Comparison of ENCODE assay signal across 22 cellular contexts in genomic region chr22:31948002-31948401, GRCh38. TPM values are rescaled to one million over a fixed set of nuclear protein-coding genes. Genes with fewer than 3 reads are reported as not detected.
DNase-seq lines count a peak whose midpoint lies in the region; ATAC-seq, FAIRE-seq and TF ChIP-seq lines count a peak whose summit lies in the region.
"Had no signal": no experiment of that assay in that cellular context is flagged by ENCODE, and none has a peak within 500 bp of the region (broad histone marks: within the 10 kb centered on the region; RNA-seq: fewer than 3 reads in every experiment).

No MANE protein-coding gene starts in this region.

- H3K4me3 Mint-ChIP-seq in brain = peak overlapping the region in 2 of 5 experiments; percentile 36 to 50
- no peak overlapping the region for H3K4me3 Mint-ChIP-seq in T-helper 2 cell treated with Interferon-gamma antibody and Interleukin-4, amounts not matched to agents 5 μg/mL and 100 μg/mL, for 36 hours

- peak overlapping the region in 3 of 5 experiments; percentile 56 to 85 (median 76) for H3K27ac Mint-ChIP-seq in brain
- no peak overlapping the region for H3K27ac Mint-ChIP-seq in T-helper 2 cell treated with Interferon-gamma antibody and Interleukin-4, amounts not matched to agents 5 μg/mL and 100 μg/mL, for 36 hours

- H3K4me3 ChIP-seq in kidney (ENCODE audit: low read length in 2 of 2) (no peak overlapping the region), spleen (no peak overlapping the region)
- H3K4me3 ChIP-seq: BLaER1 treated with 17β-estradiol and CSF1 and Interleukin-3, amounts not matched to agents 10 nM and 100 nM; HAP-1; skin epidermis; upper lobe of left lung had no signal

- peaks cover 69% of the 10 kb centered on the region for H3K4me1 Mint-ChIP-seq in brain
- H3K4me1 Mint-ChIP-seq in T-helper 2 cell treated with Interferon-gamma antibody and Interleukin-4, amounts not matched to agents 5 μg/mL and 100 μg/mL, for 36 hours (ENCODE audit: low read depth) = peaks cover 30% of the 10 kb centered on the region

- no peaks in the 10 kb centered on the region for H3K9me3 Mint-ChIP-seq in brain
- no peaks in the 10 kb centered on the region for H3K9me3 Mint-ChIP-seq in T-helper 2 cell treated with Interferon-gamma antibody and Interleukin-4, amounts not matched to agents 5 μg/mL and 100 μg/mL, for 36 hours
- H3K9me3 Mint-ChIP-seq: activated naive CD8-positive, alpha-beta T cell treated with anti-CD3 and anti-CD28 coated beads, Interleukin-2, amount 10 ng/mL, durations not matched to agents 7 days and 5 days had no signal

- WGBS in spleen, 5 donors = 34 to 71% (median 49%) methylated on average over 8 of the region's 8 CpGs

- intact Hi-C loops in kidney (cut with DNase I) = no loop called here
- intact Hi-C loops in spleen (cut with DNase I; ENCODE audit: low total_unique reads) = no loop called here

- H3K4me1 ChIP-seq in kidney (ENCODE audit: control insufficient read depth in 1 of 2, insufficient read depth in 1 of 2, low read depth in 1 of 2, low read length in 2 of 2) (peaks cover 5 to 16% of the 10 kb centered on the region in 2 donors), spleen (peaks cover 4 to 86% (median 61%) of the 10 kb centered on the region in 6 donors)

- no peak for ATAC-seq in HG03095 (IDR thresholded peaks at IDR 0.05; ENCODE audit: unreplicated experiment)
- ATAC-seq: activated CD8-positive, alpha-beta T cell treated with anti-CD3 and anti-CD28 coated beads, Interleukin-2, amount 10 ng/mL, durations not matched to agents 7 days and 5 days had no signal

- H3K27me3 ChIP-seq in spleen (replicated peaks in 1 of 7) = no peaks in the 10 kb centered on the region
- H3K27me3 ChIP-seq: BLaER1 treated with 17β-estradiol and CSF1 and Interleukin-3, amounts not matched to agents 10 nM and 100 nM; upper lobe of left lung had no signal

- TF ChIP-seq POLR2A in spleen (IDR thresholded peaks at IDR 0.05) = no peak

- DNase-seq in MV-4-11 (lab: John Stamatoyannopoulos, UW) (peak; percentile 32), kidney (peak; percentile 49), spleen (peak; percentile 57), C1 segment of cervical spinal cord (lab: John Stamatoyannopoulos, UW) (no peak)
- DNase-seq in T-helper 2 cell treated with Interferon-gamma antibody and Interleukin-4, amounts not matched to agents 5 μg/mL and 100 μg/mL, for 36 hours (ENCODE audit: low spot score) = no peak
- DNase-seq: activated CD4-positive, alpha-beta T cell treated with anti-CD3 and anti-CD28 coated beads for 1 hour; activated gamma-delta T cell; activated naive CD8-positive, alpha-beta T cell treated with anti-CD3 and anti-CD28 coated beads, Interleukin-2, amount 10 ng/mL, durations not matched to agents 7 days and 5 days; Caco-2; DMS79; mesenchymal stem cell; NCI-H345; occipital lobe; stimulated activated CD4-positive, alpha-beta T cell treated with anti-CD3 and anti-CD28 coated beads, Interleukin-1b, Interleukin-23, amount 100 ng/mL, for 48 hours had no signal

- peaks cover 48% of the 10 kb centered on the region for H3K36me3 Mint-ChIP-seq in brain
- H3K36me3 Mint-ChIP-seq in T-helper 2 cell treated with Interferon-gamma antibody and Interleukin-4, amounts not matched to agents 5 μg/mL and 100 μg/mL, for 36 hours (ENCODE audit: low read depth) = peaks cover 42% of the 10 kb centered on the region

- no peaks in the 10 kb centered on the region for H3K9me3 ChIP-seq in kidney (ENCODE audit: control insufficient read depth in 1 of 2, low read length in 2 of 2)
- no peaks in the 10 kb centered on the region for H3K9me3 ChIP-seq in spleen
- H3K9me3 ChIP-seq: BLaER1 treated with 17β-estradiol and CSF1 and Interleukin-3, amounts not matched to agents 10 nM and 100 nM; Caco-2; HAP-1; upper lobe of left lung had no signal

- TF ChIP-seq CTCF in brain (conservative IDR thresholded peaks at IDR 0.05) (no peak), kidney (IDR thresholded peaks at IDR 0.05; ENCODE audit: borderline replicate concordance, extremely low read depth, insufficient read depth) (no peak), spleen (IDR thresholded peaks at IDR 0.05 in 8 of 11, conservative IDR thresholded peaks at IDR 0.05 in 3 of 11) (no peak)

- no peaks in the 10 kb centered on the region for H3K27me3 Mint-ChIP-seq in brain
- H3K27me3 Mint-ChIP-seq in T-helper 2 cell treated with Interferon-gamma antibody and Interleukin-4, amounts not matched to agents 5 μg/mL and 100 μg/mL, for 36 hours (ENCODE audit: low read depth) = no peaks in the 10 kb centered on the region
- H3K27me3 Mint-ChIP-seq: activated naive CD8-positive, alpha-beta T cell treated with anti-CD3 and anti-CD28 coated beads, Interleukin-2, amount 10 ng/mL, durations not matched to agents 7 days and 5 days had no signal

- H3K36me3 ChIP-seq in kidney (ENCODE audit: control insufficient read depth in 1 of 2, insufficient read depth in 2 of 2, low read length in 2 of 2) = peaks cover 0 to 5% of the 10 kb centered on the region in 2 donors
- H3K36me3 ChIP-seq in spleen = peaks cover 0 to 54% (median 18%) of the 10 kb centered on the region in 6 donors

- H3K27ac ChIP-seq in kidney (ENCODE audit: low read depth in 2 of 2, low read length in 2 of 2) (no peak overlapping the region), spleen (peak overlapping the region in 4 of 8 donors; percentile 21 to 99 (median 72))
- H3K27ac ChIP-seq: BLaER1 treated with 17β-estradiol and CSF1 and Interleukin-3, amounts not matched to agents 10 nM and 100 nM had no signal

- no peak overlapping the region for H3K9ac ChIP-seq in kidney (ENCODE audit: low read length in 2 of 2)

- no peak for FAIRE-seq in kidney (lab: Jason Lieb, UNC)
- FAIRE-seq: astrocyte had no signal

RNA-seq across cellular contexts. Expression of gene YWHAH, which starts 3.7 kb away (rescaled TPM):
- polyA plus RNA-seq in brain (ENCODE audit: insufficient read depth, low read depth, low replicate concordance) = 285 TPM
- 274 TPM for total RNA-seq in kidney
- 82.0 TPM for polyA plus RNA-seq in kidney (ENCODE audit: insufficient read depth, low read depth, low replicate concordance)
- 100 to 1,000 TPM in 3 of 7 donors, 10 to 100 TPM in 4; 77.3 to 130 (median 95.3) TPM for total RNA-seq in spleen
- polyA plus RNA-seq in spleen = 10 to 100 TPM; 34.2 to 62.8 (median 57.1) TPM

Comparison
In these comparisons a context has a peak if more than half of its experiments do, and no peak if none do; other contexts are left out.
1. DNase-seq: peak in MV-4-11 (single experiment), kidney (single experiment) and spleen (single experiment); none in C1 segment of cervical spinal cord (0 of 14) and T-helper 2 cell treated with Interferon-gamma antibody and Interleukin-4, amounts not matched to agents 5 μg/mL and 100 μg/mL, for 36 hours (single experiment).